Comparison of ENCODE assay signal across 11 cellular contexts in genomic region chr11:20668844-20669832, GRCh38. TPM values are rescaled to one million over a fixed set of nuclear protein-coding genes. Genes with fewer than 3 reads are reported as not detected.
A peak's percentile ranks its signal among the peaks of the same experiment; 100 is the strongest.
DNase-seq lines count a peak whose midpoint lies in the region; ATAC-seq and TF ChIP-seq lines count a peak whose summit lies in the region.
"Had no signal": no experiment of that assay in that cellular context is flagged by ENCODE, and none has a peak within 500 bp of the region (broad histone marks: within the 10 kb centered on the region; RNA-seq: fewer than 3 reads in every experiment).

Gene NELL1 (plus strand): TSS chr11:20669586.

- H3K9me2 ChIP-seq in PC-3 (replicated peaks; ENCODE audit: low read length): no peaks in the 10 kb centered on the region

- H3K27me3 Mint-ChIP-seq in activated CD4-positive, alpha-beta T cell treated with anti-CD3 and anti-CD28 coated beads for 36 hours: peaks cover 62% of the 10 kb centered on the region
- H3K27me3 Mint-ChIP-seq in T-helper 17 cell: peaks cover 88% of the 10 kb centered on the region

- H3K27me3 ChIP-seq in PC-3 (ENCODE audit: low read length): peaks cover 15% of the 10 kb centered on the region

- H3K79me2 ChIP-seq in PC-3 (ENCODE audit: low read length): no peaks in the 10 kb centered on the region

- H3K4me2 ChIP-seq in PC-3 (ENCODE audit: low read length): no peak within 1 kb of the TSS

- POLR2A ChIA-PET in activated CD4-positive, alpha-beta T cell treated with anti-CD3 and anti-CD28 coated beads for 36 hours (lab: Charles Lee): no interaction called here
- POLR2A ChIA-PET in PC-3 (lab: Charles Lee; ENCODE audit: unreplicated experiment): no interaction called here

- BruUV-seq in PC-3 (replicated peaks; lab: Mats Ljungman, UMichigan): no TSS peak

- CTCF ChIA-PET in activated CD4-positive, alpha-beta T cell treated with anti-CD3 and anti-CD28 coated beads for 36 hours (lab: Charles Lee): no interaction called here
- CTCF ChIA-PET in PC-3 (lab: Charles Lee): no interaction called here

- TF ChIP-seq CTCF in PC-3 (conservative IDR thresholded peaks at IDR 0.05; ENCODE audit: low read depth, low read length): no peak

- no peaks in the 10 kb centered on the region for H4K20me1 ChIP-seq in PC-3 (ENCODE audit: low read length)

- H3K27ac Mint-ChIP-seq in activated CD4-positive, alpha-beta T cell treated with anti-CD3 and anti-CD28 coated beads for 36 hours: no peak within 1 kb of the TSS
- no peak within 1 kb of the TSS for H3K27ac Mint-ChIP-seq in T-helper 17 cell
- H3K27ac Mint-ChIP-seq: activated T-helper 1 cell treated with anti-CD3 and anti-CD28 coated beads, Interleukin-12 subunit alpha, Interleukin-12 subunit beta, Interleukin-2, Interleukin-4 antibody, amounts not matched to agents 30 ng/mL and 10 ng/mL and 1 ng/mL, durations not matched to agents 14 hours and 24 hours and 36 hours had no signal

- intact Hi-C loops in activated CD4-positive, alpha-beta T cell treated with anti-CD3 and anti-CD28 coated beads for 36 hours (cut with DNase I, micrococcal nuclease): no loop called here
- intact Hi-C loops in PC-3 (cut with micrococcal nuclease): no loop called here

- no peaks in the 10 kb centered on the region for H3K36me3 ChIP-seq in PC-3 (ENCODE audit: low read depth, low read length)
- H3K36me3 ChIP-seq: SJSA1 had no signal

- no peaks in the 10 kb centered on the region for H3K9me3 Mint-ChIP-seq in activated CD4-positive, alpha-beta T cell treated with anti-CD3 and anti-CD28 coated beads for 36 hours (ENCODE audit: low read depth)
- H3K9me3 Mint-ChIP-seq: activated T-helper 1 cell treated with anti-CD3 and anti-CD28 coated beads, Interleukin-12 subunit alpha, Interleukin-12 subunit beta, Interleukin-2, Interleukin-4 antibody, amounts not matched to agents 30 ng/mL and 10 ng/mL and 1 ng/mL, durations not matched to agents 14 hours and 24 hours and 36 hours had no signal

- H3K4me1 Mint-ChIP-seq in activated CD4-positive, alpha-beta T cell treated with anti-CD3 and anti-CD28 coated beads for 36 hours: peaks cover 5% of the 10 kb centered on the region
- H3K4me1 Mint-ChIP-seq in T-helper 17 cell: peaks cover 6% of the 10 kb centered on the region

- H3K4me1 ChIP-seq in PC-3 (ENCODE audit: insufficient read depth, low read length): no peaks in the 10 kb centered on the region
- H3K4me1 ChIP-seq: SJSA1 had no signal

- H2AFZ ChIP-seq in PC-3 (ENCODE audit: low read length): no peak within 1 kb of the TSS

- H3K4me3 ChIP-seq in PC-3 (ENCODE audit: low read length): no peak within 1 kb of the TSS
- H3K4me3 ChIP-seq: SJSA1 had no signal

- H3K9me3 ChIP-seq in T-helper 17 cell (ENCODE audit: control insufficient read depth, low read length, poor library complexity, severe bottlenecking) (no peaks in the 10 kb centered on the region), PC-3 (ENCODE audit: low read length) (no peaks in the 10 kb centered on the region)
- H3K9me3 ChIP-seq: SJSA1 had no signal

- H3K27ac ChIP-seq in temporal lobe (ENCODE audit: low read depth, low read length) (no peak within 1 kb of the TSS), PC-3 (ENCODE audit: low read length) (no peak within 1 kb of the TSS)
- H3K27ac ChIP-seq: C4-2B, SJSA1 had no signal

- H3K9ac ChIP-seq in PC-3 (ENCODE audit: low read length): no peak within 1 kb of the TSS

- H3K4me3 Mint-ChIP-seq in activated CD4-positive, alpha-beta T cell treated with anti-CD3 and anti-CD28 coated beads for 36 hours: no peak within 1 kb of the TSS
- H3K4me3 Mint-ChIP-seq in T-helper 17 cell: peak within 1 kb of the TSS; percentile 68
- H3K4me3 Mint-ChIP-seq: activated T-helper 1 cell treated with anti-CD3 and anti-CD28 coated beads, Interleukin-12 subunit alpha, Interleukin-12 subunit beta, Interleukin-2, Interleukin-4 antibody, amounts not matched to agents 30 ng/mL and 10 ng/mL and 1 ng/mL, durations not matched to agents 14 hours and 24 hours and 36 hours had no signal

- H3K36me3 Mint-ChIP-seq in activated CD4-positive, alpha-beta T cell treated with anti-CD3 and anti-CD28 coated beads for 36 hours (ENCODE audit: low read depth): no peaks in the 10 kb centered on the region
- H3K36me3 Mint-ChIP-seq in T-helper 17 cell (ENCODE audit: low read depth): peaks cover 7% of the 10 kb centered on the region

- H3F3A ChIP-seq in PC-3 (ENCODE audit: low read length, unreplicated experiment): no peaks in the 10 kb centered on the region

- no peak for ATAC-seq in activated CD4-positive, alpha-beta T cell treated with anti-CD3 and anti-CD28 coated beads for 36 hours
- ATAC-seq in T-helper 17 cell (no peak), PC-3 (no peak)

- peak; percentile 6 for DNase-seq in activated CD4-positive, alpha-beta T cell treated with anti-CD3 and anti-CD28 coated beads for 36 hours
- no peak for DNase-seq in activated CD4-positive, alpha-beta T cell treated with anti-CD3 and anti-CD28 coated beads, Interleukin-2, amount 50 U/mL, for 1 hour
- DNase-seq in T-helper 17 cell: no peak
- peak; percentile 14 for DNase-seq in kidney tubule cell (ENCODE audit: low spot score)
- DNase-seq in SW 1271 (lab: John Stamatoyannopoulos, UW): no peak
- DNase-seq in PC-3: no peak
- DNase-seq in putamen (ENCODE audit: low spot score): no peak

RNA-seq across cellular contexts. Expression of gene NELL1, which starts in this region (rescaled TPM):
- total RNA-seq in activated CD4-positive, alpha-beta T cell treated with anti-CD3 and anti-CD28 coated beads for 36 hours: not detected
- not detected for total RNA-seq in T-helper 17 cell
- 36.6 TPM for total RNA-seq in temporal lobe
- total RNA-seq in PC-3 (2014; rRNA removed): not detected in 2 replicates
- total RNA-seq: activated T-helper 1 cell treated with anti-CD3 and anti-CD28 coated beads, Interleukin-12 subunit alpha, Interleukin-12 subunit beta, Interleukin-2, Interleukin-4 antibody, amounts not matched to agents 30 ng/mL and 10 ng/mL and 1 ng/mL, durations not matched to agents 14 hours and 24 hours and 36 hours; SJSA1 had no signal

Comparison
In these comparisons a context has a peak if more than half of its experiments do, and no peak if none do; other contexts are left out.
1. RNA of gene NELL1 (total RNA-seq): 36.6 TPM in temporal lobe (single experiment); not detected in T-helper 17 cell, not detected in activated CD4-positive, alpha-beta T cell treated with anti-CD3 and anti-CD28 coated beads for 36 hours and not detected in PC-3; every median in the first group is over 10 times any median in the second.
2. Peak in DNase-seq in activated CD4-positive, alpha-beta T cell treated with anti-CD3 and anti-CD28 coated beads for 36 hours; RNA of the gene not detected or under 1 TPM.